ENCODE assay signal across 9 cellular contexts in genomic region chr1:179141592-179142244, GRCh38. TPM values are rescaled to one million over a fixed set of nuclear protein-coding genes. Genes with fewer than 3 reads are reported as not detected.
DNase-seq lines count a peak whose midpoint lies in the region; ATAC-seq and TF ChIP-seq lines count a peak whose summit lies in the region.
"Had no signal": no experiment of that assay in that cellular context is flagged by ENCODE, and none has a peak within 500 bp of the region (broad histone marks: within the 10 kb centered on the region; RNA-seq: fewer than 3 reads in every experiment).

No MANE protein-coding gene starts in this region.

- no peak overlapping the region for H2AFZ ChIP-seq in smooth muscle cell (ENCODE audit: low read depth)

- peak overlapping the region; percentile 65 for H3K27ac Mint-ChIP-seq in T-helper 1 cell treated with Interleukin-12 subunit alpha and Interleukin-12 subunit beta and Interleukin-4 antibody, amounts not matched to agents 30 μg/mL and 1 μg/mL, for 36 hours
- H3K27ac Mint-ChIP-seq in WTC11, result peak overlapping the region; percentile 57

- H3K27me3 ChIP-seq in smooth muscle cell (ENCODE audit: low read depth), result no peaks in the 10 kb centered on the region
- H3K27me3 ChIP-seq in Peyer's patch, result no peaks in the 10 kb centered on the region

- H3F3A ChIP-seq in smooth muscle cell (ENCODE audit: low read depth), result peaks cover 14% of the 10 kb centered on the region

- no peaks in the 10 kb centered on the region for H3K27me3 Mint-ChIP-seq in T-helper 1 cell treated with Interleukin-12 subunit alpha and Interleukin-12 subunit beta and Interleukin-4 antibody, amounts not matched to agents 30 μg/mL and 1 μg/mL, for 36 hours (ENCODE audit: low read depth)
- H3K27me3 Mint-ChIP-seq in WTC11 (ENCODE audit: low read depth), result no peaks in the 10 kb centered on the region

- H3K4me1 ChIP-seq in smooth muscle cell (ENCODE audit: low read depth), result peaks cover 13% of the 10 kb centered on the region
- H3K4me1 ChIP-seq in Peyer's patch, result peaks cover 0 to 6% (median 0%) of the 10 kb centered on the region in 4 donors

- H3K4me3 ChIP-seq in fibroblast of mammary gland (ENCODE audit: control insufficient read depth, low read depth, low read length) (peak overlapping the region; percentile 91), smooth muscle cell (peak overlapping the region; percentile 62), Peyer's patch (no peak overlapping the region)

- peaks cover 74% of the 10 kb centered on the region for H3K79me2 ChIP-seq in smooth muscle cell (ENCODE audit: low read depth)

- DNase-seq in T-helper 1 cell (no peak), WTC11 (ENCODE audit: low spot score) (no peak), fibroblast of mammary gland (ENCODE audit: low read depth) (peak; percentile 90), smooth muscle cell (lab: John Stamatoyannopoulos, UW; ENCODE audit: unreplicated experiment) (no peak), NCI-H510A treated with DMSO at 0.1 percent for 48 hours (lab: John Stamatoyannopoulos, UW) (no peak), NCI-H146 treated with DMSO at 0.1 percent for 48 hours (lab: John Stamatoyannopoulos, UW; ENCODE audit: unreplicated experiment) (no peak), Peyer's patch (no peak)

- no peak for TF ChIP-seq POLR2A in Peyer's patch (IDR thresholded peaks at IDR 0.05)

- peak overlapping the region; percentile 99 for H3K9ac ChIP-seq in smooth muscle cell (ENCODE audit: low read depth)

- peaks cover 4% of the 10 kb centered on the region for H3K36me3 Mint-ChIP-seq in T-helper 1 cell treated with Interleukin-12 subunit alpha and Interleukin-12 subunit beta and Interleukin-4 antibody, amounts not matched to agents 30 μg/mL and 1 μg/mL, for 36 hours (ENCODE audit: low read depth)
- peaks cover 20% of the 10 kb centered on the region for H3K36me3 Mint-ChIP-seq in WTC11

- H3K4me2 ChIP-seq in smooth muscle cell, result peak overlapping the region; percentile 89

- peaks cover 20% of the 10 kb centered on the region for H3K4me1 Mint-ChIP-seq in T-helper 1 cell treated with Interleukin-12 subunit alpha and Interleukin-12 subunit beta and Interleukin-4 antibody, amounts not matched to agents 30 μg/mL and 1 μg/mL, for 36 hours (ENCODE audit: low read depth)
- peaks cover 17% of the 10 kb centered on the region for H3K4me1 Mint-ChIP-seq in WTC11

- H3K27ac ChIP-seq in smooth muscle cell (ENCODE audit: low read depth) (peak overlapping the region; percentile 100), Peyer's patch (peak overlapping the region in 1 of 4 donors; percentile 1)
- H3K27ac ChIP-seq: C4-2B had no signal

- H3K9me3 Mint-ChIP-seq in T-helper 1 cell treated with Interleukin-12 subunit alpha and Interleukin-12 subunit beta and Interleukin-4 antibody, amounts not matched to agents 30 μg/mL and 1 μg/mL, for 36 hours, result no peaks in the 10 kb centered on the region
- H3K9me3 Mint-ChIP-seq in WTC11, result peaks cover 20% of the 10 kb centered on the region

- 20% methylated on average over 4 of the region's 4 CpGs for WGBS in smooth muscle cell (ENCODE audit: low lambda C conversion rate)

- H3K36me3 ChIP-seq in smooth muscle cell (ENCODE audit: low read depth) (no peaks in the 10 kb centered on the region), Peyer's patch (no peaks in the 10 kb centered on the region)

- CTCF ChIA-PET in WTC11 (lab: Charles Lee), result no interaction called here

- ATAC-seq in WTC11, result 0 out of 2 replicates have a peak, but pooled peaks have one; percentile 39

- peak overlapping the region; percentile 22 for H3K4me3 Mint-ChIP-seq in T-helper 1 cell treated with Interleukin-12 subunit alpha and Interleukin-12 subunit beta and Interleukin-4 antibody, amounts not matched to agents 30 μg/mL and 1 μg/mL, for 36 hours
- no peak overlapping the region for H3K4me3 Mint-ChIP-seq in WTC11

- POLR2A ChIA-PET in WTC11 (lab: Charles Lee), result no interaction called here

- H3K9me3 ChIP-seq in smooth muscle cell (replicated peaks; ENCODE audit: low read depth), result no peaks in the 10 kb centered on the region
- H3K9me3 ChIP-seq in Peyer's patch, result no peaks in the 10 kb centered on the region

- TF ChIP-seq CTCF in WTC11 (IDR thresholded peaks at IDR 0.05), result no peak
- no peak for TF ChIP-seq CTCF in fibroblast of mammary gland (conservative IDR thresholded peaks at IDR 0.05; ENCODE audit: control insufficient read depth, insufficient read depth, low read depth, low read length)
- TF ChIP-seq CTCF in smooth muscle cell (IDR thresholded peaks at IDR 0.05; ENCODE audit: borderline replicate concordance, insufficient read depth, poor library complexity, severe bottlenecking), result no peak
- no peak for TF ChIP-seq CTCF in Peyer's patch (IDR thresholded peaks at IDR 0.05)

- peaks cover 50% of the 10 kb centered on the region for H4K20me1 ChIP-seq in smooth muscle cell (ENCODE audit: low read depth)

TF ChIP-seq in WTC11, 78 proteins besides CTCF, POLR2A, EP300 and RAD21:
- TF ChIP-seq MLX (CRISPR knock-in tag; IDR thresholded peaks at IDR 0.05) (no peak), ARID4B (CRISPR knock-in tag; IDR thresholded peaks at IDR 0.05; ENCODE audit: borderline replicate concordance) (no peak), ZNF671 (CRISPR knock-in tag; IDR thresholded peaks at IDR 0.05) (no peak), NR1H2 (CRISPR knock-in tag; IDR thresholded peaks at IDR 0.05) (no peak), PRDM15 (CRISPR knock-in tag; IDR thresholded peaks at IDR 0.05) (no peak)

RNA-seq across cellular contexts. Expression of gene TOR3A, which starts 59.8 kb away (rescaled TPM):
- total RNA-seq in WTC11 (2021) (17.2 to 20.5 TPM (median 18.0 TPM) in 3 replicates), smooth muscle cell (11.6 and 13.0 TPM in 2 replicates), Peyer's patch (10 to 100 TPM; 19.2 to 42.9 (median 33.9) TPM)
- 16.6 and 20.6 TPM in 2 replicates for polyA plus RNA-seq in smooth muscle cell

Comparison
In these comparisons a context has a peak if more than half of its experiments do, and no peak if none do; other contexts are left out.
1. H3K4me3 ChIP-seq: peak in fibroblast of mammary gland (single experiment) and smooth muscle cell (single experiment); none in Peyer's patch (0 of 4).